8 cellular contexts compared by ENCODE assay signal in the genomic region with DNA sequence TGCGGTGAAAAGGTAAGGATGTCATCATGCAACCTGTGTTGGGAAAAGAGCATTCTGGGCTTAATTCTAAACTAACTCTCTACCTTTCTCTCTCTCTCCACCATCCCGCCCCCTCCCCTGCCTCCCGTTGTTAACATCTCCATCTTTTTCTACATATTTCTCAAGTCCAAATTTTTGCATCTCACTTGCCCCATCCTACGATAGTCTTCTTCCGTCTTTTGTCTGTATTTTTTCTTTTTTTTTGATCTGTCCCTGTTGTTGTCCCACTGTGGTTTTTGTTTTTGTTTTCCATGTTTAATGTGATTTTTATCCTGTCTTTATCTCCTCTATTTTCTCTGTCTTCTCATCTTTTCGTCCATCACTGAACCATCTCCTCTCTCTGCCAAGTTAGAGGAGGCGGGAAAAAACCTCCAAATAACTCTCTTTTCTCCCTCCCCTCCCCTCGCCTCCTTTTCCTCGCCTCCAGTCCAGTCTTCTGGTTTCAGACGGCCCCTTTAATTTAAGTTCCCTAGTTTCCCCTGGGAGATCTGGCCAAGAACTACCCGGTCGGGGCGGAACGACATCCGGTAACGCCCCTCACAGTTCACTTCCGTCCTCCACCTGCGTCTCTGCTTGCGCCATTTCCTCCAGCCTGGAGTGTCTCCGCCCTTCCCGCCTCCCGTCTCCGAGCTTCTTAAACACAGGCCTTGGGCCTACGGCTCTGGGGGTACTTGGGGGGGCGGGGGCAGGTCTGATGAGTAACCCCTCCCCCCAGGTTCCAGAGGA. TPM values are rescaled to one million over a fixed set of nuclear protein-coding genes. Genes with fewer than 3 reads are reported as not detected.
A peak's percentile ranks its signal among the peaks of the same experiment; 100 is the strongest.
DNase-seq lines count a peak whose midpoint lies in the region; ATAC-seq and TF ChIP-seq lines count a peak whose summit lies in the region.

Gene NFKBIL1 (plus strand): TSS at position 647 of the 765 bp plus-strand sequence. CDS start 87 bp downstream, at position 734.

- no peak for TF ChIP-seq CTCF in epithelial cell of proximal tubule (conservative IDR thresholded peaks at IDR 0.05; ENCODE audit: low read depth, low read length)

- peak; percentile 52 for ATAC-seq in GM21515 (IDR thresholded peaks at IDR 0.05; ENCODE audit: unreplicated experiment)

- DNase-seq in COLO668 (lab: John Stamatoyannopoulos, UW; ENCODE audit: unreplicated experiment), result peak; percentile 85
- DNase-seq in Jurkat, Clone E6-1 (ENCODE audit: low read depth, low spot score), result peak; percentile 99
- peak; percentile 87 for DNase-seq in activated T-cell treated with anti-CD3 and anti-CD28 coated beads, Interleukin-2, amount 50 U/mL, for 1 hour
- peak; percentile 78 for DNase-seq in epithelial cell of proximal tubule (ENCODE audit: low read depth)
- DNase-seq in mucosa of gallbladder (ENCODE audit: low spot score), result peak; percentile 95
- peak; percentile 89 for DNase-seq in stimulated activated CD8-positive, alpha-beta memory T cell treated with anti-CD3 and anti-CD28 coated beads, Interleukin-4, amount 100 ng/mL, for 24 hours (ENCODE audit: low read depth)

- H3K4me3 ChIP-seq in Jurkat, Clone E6-1 (ENCODE audit: low read length), result peak within 1 kb of the TSS; percentile 63
- peak within 1 kb of the TSS; percentile 65 for H3K4me3 ChIP-seq in epithelial cell of proximal tubule (ENCODE audit: low read depth, low read length)

TF ChIP-seq in PFSK-1, 5 proteins besides CTCF, POLR2A, EP300 and RAD21:
- peak; percentile 76; the same call in 1 of the 2 replicates for TF ChIP-seq TAF1 (IDR thresholded peaks at IDR 0.05; ENCODE audit: borderline replicate concordance, insufficient read depth, low read length)
- TF ChIP-seq POLR2AphosphoS5 (IDR thresholded peaks at IDR 0.05; ENCODE audit: low read depth, low read length), result peak; percentile 96
- no peak for TF ChIP-seq FOXP2 (optimal IDR thresholded peaks at IDR 0.05; ENCODE audit: borderline replicate concordance, extremely low read depth, extremely low read length, insufficient read depth)
- 0 out of 4 replicates have a peak, but pooled peaks of 1 of the 2 experiments have one; percentile 27 for TF ChIP-seq REST (IDR thresholded peaks at IDR 0.05; ENCODE audit: insufficient read depth in 1 of 2, low read depth in 2 of 2, low read length in 2 of 2)
- TF ChIP-seq SIN3A (IDR thresholded peaks at IDR 0.05; ENCODE audit: borderline replicate concordance, insufficient read depth, low read length), result 0 out of 2 replicates have a peak, but pooled peaks have one; percentile 30

RNA-seq across cellular contexts. Expression of gene NFKBIL1, which starts in this region (rescaled TPM):
- 20.9 TPM for polyA plus RNA-seq in Jurkat, Clone E6-1 (2012; ENCODE audit: insufficient read depth, insufficient read length)
- polyA plus RNA-seq in PFSK-1 (2012; ENCODE audit: insufficient read length, low read depth), result 82.3 TPM
- total RNA-seq in epithelial cell of proximal tubule (11.8 and 17.8 TPM in 2 replicates), mucosa of gallbladder (27.7 TPM)

Comparison
In these comparisons a context has a peak if more than half of its experiments do, and no peak if none do; other contexts are left out.
1. Peak in every context shown above with its lines: DNase-seq, ATAC-seq and H3K4me3 ChIP-seq.